In genomic region chr10:120727001-120727400, GRCh38 we compare ENCODE assay signal across 28 cellular contexts.
"Had no signal": no experiment of that assay in that cellular context is flagged by ENCODE, and none has a peak within 500 bp of the region (broad histone marks: within the 10 kb centered on the region; RNA-seq: fewer than 3 reads in every experiment).

No MANE protein-coding gene starts in this region.

- H3K27me3 ChIP-seq: ascending aorta, MG63, Peyer's patch, SJCRH30 had no signal

- H3K9me3 ChIP-seq: ascending aorta, MG63, Peyer's patch, SJCRH30, SK-N-SH had no signal

- H3K36me3 ChIP-seq: ascending aorta, MG63, Peyer's patch, SJCRH30 had no signal

- ATAC-seq: activated CD4-positive, CD25-positive, alpha-beta regulatory T cell treated with anti-CD3 and anti-CD28 coated beads, Interleukin-2, amount 50 U/mL, for 24 hours; activated CD8-positive, alpha-beta memory T cell treated with anti-CD3 and anti-CD28 coated beads, Interleukin-2, amount 10 ng/mL, durations not matched to agents 7 days and 5 days had no signal

- H3K4me1 ChIP-seq: ascending aorta, Peyer's patch, SJCRH30 had no signal

- H3K4me2 ChIP-seq: SK-N-SH had no signal

- H3K4me3 ChIP-seq: ascending aorta, MG63, Peyer's patch, SJCRH30 had no signal

- H3K9ac ChIP-seq: SK-N-SH had no signal

- DNase-seq: activated CD4-positive, alpha-beta T cell treated with anti-CD3 and anti-CD28 coated beads for 4 hours; activated CD8-positive, alpha-beta memory T cell treated with anti-CD3 and anti-CD28 coated beads, Interleukin-2, amount 10 ng/mL, durations not matched to agents 7 days and 5 days; activated effector memory CD4-positive, alpha-beta T cell treated with Interleukin-2 at 50 U/mL for 16 hours; activated naive CD4-positive, alpha-beta T cell; activated T-cell treated with anti-CD3 and anti-CD28 coated beads, Interleukin-2, amount 50 U/mL, for 24 hours; amniotic stem cell; cerebellar nuclear complex; KBM-7; MG63; MV-4-11; NCI-H1092 treated with DMSO at 0.1 percent for 48 hours; NCI-H1417 treated with DMSO at 0.1 percent for 48 hours; NCI-H1694; NCI-H2029; NCI-H2107; NCI-H2171 treated with DMSO at 0.1 percent for 48 hours; NCI-H226; NCI-H510A; NCI-H526 treated with DMSO at 0.1 percent for 48 hours; NK-92 treated with Interleukin-12 subunit alpha and Interleukin-12 subunit beta, amount 100 ng/mL, for 24 hours; OCI-M1; Peyer's patch; Right ventricle myocardium superior; SJCRH30; SK-N-SH had no signal

- H3K27ac ChIP-seq: ascending aorta, Peyer's patch, RWPE1, SJCRH30 had no signal
